ENCODE assay signal across 26 cellular contexts in the genomic region with DNA sequence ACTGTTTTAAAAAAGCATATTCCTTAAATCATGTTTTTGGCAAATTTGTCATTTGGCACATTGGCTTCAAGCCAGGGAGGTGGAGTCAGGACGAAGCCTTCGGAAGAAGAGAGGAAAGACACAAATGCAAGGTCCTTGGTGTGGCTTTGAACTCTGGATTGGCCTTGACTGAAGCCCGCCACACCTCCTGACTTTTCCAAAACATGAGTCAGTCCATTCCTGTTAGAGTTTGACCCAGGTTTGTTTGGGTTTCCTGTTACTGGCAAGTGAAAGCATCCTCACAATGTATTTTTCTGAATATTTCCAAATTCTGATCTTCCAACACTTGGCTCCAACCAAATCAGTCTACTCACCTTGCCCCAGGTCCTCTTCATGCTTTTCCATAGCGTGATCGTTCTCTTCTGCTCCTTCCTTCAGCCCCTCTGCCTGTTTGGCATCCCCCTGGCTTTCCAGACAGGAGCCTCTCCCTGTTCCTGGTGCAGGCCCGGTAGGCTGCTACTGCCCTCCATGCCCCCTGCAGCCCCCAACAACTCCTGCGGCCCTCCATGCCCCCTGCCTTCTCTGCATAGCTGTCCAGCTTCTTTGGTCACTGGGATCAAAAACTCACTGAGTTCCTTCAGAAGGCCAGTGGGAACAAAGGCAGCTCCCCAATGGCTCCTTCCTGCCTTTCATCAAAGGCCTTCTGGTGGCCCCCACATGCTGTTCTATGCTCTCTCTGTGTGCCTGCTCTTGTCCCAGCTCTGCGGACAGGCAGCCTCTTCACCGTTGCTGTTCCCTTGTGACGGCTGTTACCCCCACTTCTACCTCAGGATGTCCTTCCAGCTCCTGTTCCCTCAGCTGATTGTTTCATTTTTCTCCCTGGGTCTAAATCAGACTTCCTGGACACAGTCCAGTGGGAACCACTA. TPM values are rescaled to one million over a fixed set of nuclear protein-coding genes. Genes with fewer than 3 reads are reported as not detected.
A peak's percentile ranks its signal among the peaks of the same experiment; 100 is the strongest.
DNase-seq lines count a peak whose midpoint lies in the region; ATAC-seq and FAIRE-seq lines count a peak whose summit lies in the region.
"Had no signal": no experiment of that assay in that cellular context is flagged by ENCODE, and none has a peak within 500 bp of the region (broad histone marks: within the 10 kb centered on the region; RNA-seq: fewer than 3 reads in every experiment).

No MANE protein-coding gene starts in this region.

- H3K27me3 ChIP-seq in small intestine (ENCODE audit: control insufficient read depth in 2 of 2, insufficient read depth in 2 of 2, low read length in 2 of 2) = no peaks in the 10 kb centered on the region
- H3K27me3 ChIP-seq: heart right ventricle, upper lobe of left lung had no signal

- FAIRE-seq in small intestine (lab: Jason Lieb, UNC) = no peak
- FAIRE-seq: G401.6, HTR-8/SVneo, RCC 7860 had no signal

- H3K9me3 Mint-ChIP-seq in central memory CD8-positive, alpha-beta T cell = no peaks in the 10 kb centered on the region
- H3K9me3 Mint-ChIP-seq: CD8-positive, alpha-beta T cell; natural killer cell had no signal

- H3K4me3 ChIP-seq in small intestine (ENCODE audit: low read depth in 1 of 2, low read length in 2 of 2) = no peak overlapping the region
- H3K4me3 ChIP-seq: heart right ventricle, SJCRH30, upper lobe of left lung had no signal

- no peaks in the 10 kb centered on the region for H3K9me3 ChIP-seq in small intestine (ENCODE audit: control insufficient read depth, low read depth)
- H3K9me3 ChIP-seq: heart right ventricle, SJCRH30, upper lobe of left lung had no signal

- WGBS in small intestine, 3 donors = 71 to 77% (median 76%) methylated on average over 10 of the region's 10 CpGs

- H3K4me1 Mint-ChIP-seq in central memory CD8-positive, alpha-beta T cell = peaks cover 19% of the 10 kb centered on the region

- H3K27me3 Mint-ChIP-seq in central memory CD8-positive, alpha-beta T cell = peaks cover 13% of the 10 kb centered on the region
- H3K27me3 Mint-ChIP-seq: activated naive CD8-positive, alpha-beta T cell had no signal

- H3K4me3 Mint-ChIP-seq in central memory CD8-positive, alpha-beta T cell = no peak overlapping the region
- H3K4me3 Mint-ChIP-seq: activated naive CD8-positive, alpha-beta T cell; CD8-positive, alpha-beta T cell; natural killer cell had no signal

- peak; percentile 71 for DNase-seq in M059J (ENCODE audit: low read depth)
- no peak for DNase-seq in central memory CD8-positive, alpha-beta T cell (ENCODE audit: low spot score in 2 of 2)
- peak; percentile 78 for DNase-seq in left lobe of liver (ENCODE audit: low spot score)
- peak; percentile 83 for DNase-seq in small intestine
- no peak for DNase-seq in mucosa of gallbladder (ENCODE audit: low spot score)
- no peak for DNase-seq in posterior vena cava (ENCODE audit: low spot score)
- no peak for DNase-seq in stimulated activated CD4-positive, alpha-beta T cell treated with anti-CD3 and anti-CD28 coated beads, Interleukin-15, amount 100 ng/mL, for 24 hours
- DNase-seq: activated CD4-positive, alpha-beta T cell treated with anti-CD3 and anti-CD28 coated beads, Interleukin-2, amount 50 U/mL, for 48 hours; activated CD4-positive, CD25-positive, alpha-beta regulatory T cell; CD8-positive, alpha-beta T cell; DMS153; foreskin fibroblast; heart right ventricle; Kasumi-1; left cardiac atrium; natural killer cell; NCI-H1092; NCI-H187 treated with DMSO at 0.1 percent for 48 hours; NCI-H526; upper lobe of left lung had no signal

- H3K36me3 ChIP-seq in small intestine (ENCODE audit: control insufficient read depth in 2 of 2, insufficient read depth in 2 of 2, low read length in 2 of 2) = no peaks in the 10 kb centered on the region
- H3K36me3 ChIP-seq: heart right ventricle, SJCRH30, upper lobe of left lung had no signal

- intact Hi-C loops in posterior vena cava (cut with DNase I) = no loop called here

- peaks cover 6% of the 10 kb centered on the region in 2 donors for H3K4me1 ChIP-seq in small intestine (ENCODE audit: control insufficient read depth in 2 of 2, insufficient read depth in 1 of 2, low read depth in 1 of 2, low read length in 1 of 2)

- peak overlapping the region; percentile 7 for H3K27ac Mint-ChIP-seq in central memory CD8-positive, alpha-beta T cell (ENCODE audit: low read depth)
- H3K27ac Mint-ChIP-seq: activated naive CD8-positive, alpha-beta T cell; CD8-positive, alpha-beta T cell had no signal

- H3K27ac ChIP-seq in small intestine (ENCODE audit: low read depth in 1 of 2, low read length in 1 of 2) = no peak overlapping the region
- H3K27ac ChIP-seq: SJCRH30, upper lobe of left lung had no signal

- no peak for ATAC-seq in central memory CD8-positive, alpha-beta T cell (replicated peaks; ENCODE audit: extremely low read depth, poor library complexity, severe bottlenecking)
- ATAC-seq in left lobe of liver = peak; percentile 63
- ATAC-seq in HG02870 (IDR thresholded peaks at IDR 0.05; ENCODE audit: unreplicated experiment) = no peak
- ATAC-seq: CD8-positive, alpha-beta T cell; heart right ventricle; left cardiac atrium; natural killer cell had no signal

- no peaks in the 10 kb centered on the region for H3K36me3 Mint-ChIP-seq in central memory CD8-positive, alpha-beta T cell (ENCODE audit: insufficient read depth)
- H3K36me3 Mint-ChIP-seq: activated naive CD8-positive, alpha-beta T cell; CD8-positive, alpha-beta T cell; natural killer cell had no signal

RNA-seq across cellular contexts. Expression of gene SLC30A1, which starts 30.4 kb away (rescaled TPM):
- total RNA-seq in M059J (2014; rRNA removed; shearing (Covaris generic)) = 8.2 and 16.1 TPM in 2 replicates
- total RNA-seq in left lobe of liver = 48.6 TPM
- polyA plus RNA-seq in small intestine = 1 to 10 TPM; 5.0 to 8.9 (median 7.8) TPM
- total RNA-seq in mucosa of gallbladder = 28.1 TPM
- total RNA-seq in posterior vena cava = 10 to 100 TPM; 20.7 to 25.8 TPM

Comparison
In these comparisons a context has a peak if more than half of its experiments do, and no peak if none do; other contexts are left out.
1. DNase-seq: peak in M059J (single experiment), left lobe of liver (single experiment) and small intestine (single experiment); none in central memory CD8-positive, alpha-beta T cell (0 of 2), mucosa of gallbladder (single experiment), posterior vena cava (single experiment) and stimulated activated CD4-positive, alpha-beta T cell treated with anti-CD3 and anti-CD28 coated beads, Interleukin-15, amount 100 ng/mL, for 24 hours (single experiment).